In the genomic region with DNA sequence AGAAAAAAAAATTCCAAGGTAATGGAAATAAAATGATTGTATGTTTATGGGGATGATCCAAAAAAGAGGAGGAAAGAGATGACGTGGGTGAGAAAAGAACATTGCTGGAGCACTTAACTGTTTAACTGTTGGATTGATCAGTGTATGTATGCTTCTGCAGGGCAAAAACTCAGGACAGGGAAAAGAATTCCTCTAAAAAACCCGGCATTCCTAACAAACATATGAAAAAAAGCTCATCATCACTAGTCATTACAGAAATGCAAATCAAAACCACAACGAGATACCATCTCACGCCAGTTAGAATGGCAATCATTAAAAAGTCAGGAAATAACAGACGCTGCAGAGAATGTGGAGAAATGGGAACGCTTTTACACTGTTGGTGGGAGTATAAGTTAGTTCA, we compare ENCODE assay signal across 28 cellular contexts. TPM values are rescaled to one million over a fixed set of nuclear protein-coding genes. Genes with fewer than 3 reads are reported as not detected.
DNase-seq lines count a peak whose midpoint lies in the region; ATAC-seq and TF ChIP-seq lines count a peak whose summit lies in the region.
"Had no signal": no experiment of that assay in that cellular context is flagged by ENCODE, and none has a peak within 500 bp of the region (broad histone marks: within the 10 kb centered on the region; RNA-seq: fewer than 3 reads in every experiment).

No MANE protein-coding gene starts in this region.

- intact Hi-C loops in CD4-positive, alpha-beta T cell (cut with DNase I, micrococcal nuclease) = loop anchor here in 1 of 2 experiments (10.0 kb wide), 1 partner anchor 133 kb away; no protein-coding TSS in a partner anchor
- intact Hi-C loops in sigmoid colon (cut with DNase I) = loop anchor here (5.0 to 10.0 kb wide), 2 partner anchors 55 to 93 kb away; no protein-coding TSS in a partner anchor
- intact Hi-C loops in lower leg skin (cut with DNase I; ENCODE audit: low total_unique reads) = no loop called here

- H3K9me3 ChIP-seq in CD4-positive, alpha-beta T cell (ENCODE audit: control insufficient read depth, low read length) = no peaks in the 10 kb centered on the region
- H3K9me3 ChIP-seq in neural progenitor cell (ENCODE audit: low read depth) (no peaks in the 10 kb centered on the region), sigmoid colon (no peaks in the 10 kb centered on the region)
- H3K9me3 ChIP-seq: BE2C, SJSA1 had no signal

- peaks cover 24% of the 10 kb centered on the region for H3K4me1 Mint-ChIP-seq in CD4-positive, alpha-beta T cell (ENCODE audit: low read depth)
- H3K4me1 Mint-ChIP-seq in glutamatergic neuron (ENCODE audit: low read depth, unreplicated experiment) (peaks cover 19% of the 10 kb centered on the region), neural progenitor cell (peaks cover 38% of the 10 kb centered on the region)

- no peak overlapping the region for H3K4me2 ChIP-seq in neural progenitor cell

- H3F3A ChIP-seq in neural progenitor cell (ENCODE audit: low read depth) = peaks cover 36% of the 10 kb centered on the region

- H3K79me2 ChIP-seq in neural progenitor cell (ENCODE audit: low read depth) = no peaks in the 10 kb centered on the region

- peaks cover 51% of the 10 kb centered on the region for H3K27me3 Mint-ChIP-seq in CD4-positive, alpha-beta T cell
- H3K27me3 Mint-ChIP-seq in glutamatergic neuron (ENCODE audit: unreplicated experiment) = peaks cover 8% of the 10 kb centered on the region
- H3K27me3 Mint-ChIP-seq in neural progenitor cell (ENCODE audit: insufficient read depth, low read depth) = peaks cover 6% of the 10 kb centered on the region

- peaks cover 4% of the 10 kb centered on the region for H4K20me1 ChIP-seq in neural progenitor cell (ENCODE audit: low read depth)

- no peak for ATAC-seq in CD4-positive, alpha-beta T cell (ENCODE audit: poor library complexity)
- ATAC-seq: HepG2, K562, Right ventricle myocardium inferior had no signal

- no peak overlapping the region for H3K9ac ChIP-seq in neural progenitor cell
- H3K9ac ChIP-seq: GM23248 had no signal

- no peak for TF ChIP-seq CTCF in CD4-positive, alpha-beta T cell (IDR thresholded peaks at IDR 0.05)
- TF ChIP-seq CTCF in glutamatergic neuron (IDR thresholded peaks at IDR 0.05; ENCODE audit: partially characterized antibody, unreplicated experiment) (no peak), neural progenitor cell (IDR thresholded peaks at IDR 0.05) (no peak), sigmoid colon (IDR thresholded peaks at IDR 0.05) (no peak), lower leg skin (IDR thresholded peaks at IDR 0.05) (no peak)

- H2AFZ ChIP-seq in neural progenitor cell (replicated peaks) = no peak overlapping the region
- H2AFZ ChIP-seq: GM23248 had no signal

- H3K4me3 ChIP-seq in neural progenitor cell = no peak overlapping the region
- H3K4me3 ChIP-seq in sigmoid colon = no peak overlapping the region
- no peak overlapping the region for H3K4me3 ChIP-seq in lower leg skin (ENCODE audit: low read depth, poor library complexity, severe bottlenecking)
- H3K4me3 ChIP-seq: GM23248, K562, SJSA1 had no signal

- peaks cover 4% of the 10 kb centered on the region for H3K27me3 ChIP-seq in CD4-positive, alpha-beta T cell (ENCODE audit: control insufficient read depth, insufficient read depth, low read length)
- peaks cover 66% of the 10 kb centered on the region for H3K27me3 ChIP-seq in neural progenitor cell
- H3K27me3 ChIP-seq in sigmoid colon = no peaks in the 10 kb centered on the region
- H3K27me3 ChIP-seq: SJSA1 had no signal

- no peak for TF ChIP-seq EP300 in sigmoid colon (IDR thresholded peaks at IDR 0.05)

- no peak overlapping the region for H3K27ac ChIP-seq in CD4-positive, alpha-beta T cell (ENCODE audit: low read depth, low read length)
- H3K27ac ChIP-seq in neural progenitor cell (no peak overlapping the region), sigmoid colon (peak overlapping the region in 2 of 4 donors; percentile 35 to 99)
- H3K27ac ChIP-seq: GM23248, HL-60, SJSA1 had no signal

- H3K9me3 Mint-ChIP-seq in CD4-positive, alpha-beta T cell = no peaks in the 10 kb centered on the region
- peaks cover 10% of the 10 kb centered on the region for H3K9me3 Mint-ChIP-seq in glutamatergic neuron (ENCODE audit: unreplicated experiment)
- no peaks in the 10 kb centered on the region for H3K9me3 Mint-ChIP-seq in neural progenitor cell
- H3K9me3 Mint-ChIP-seq: H9 had no signal

- H3K4me3 Mint-ChIP-seq in CD4-positive, alpha-beta T cell = peak overlapping the region; percentile 43
- H3K4me3 Mint-ChIP-seq in glutamatergic neuron (ENCODE audit: unreplicated experiment) (peak overlapping the region; percentile 16), neural progenitor cell (peak overlapping the region; percentile 65)

- H3K4me1 ChIP-seq in neural progenitor cell = peaks cover 19% of the 10 kb centered on the region
- peaks cover 0 to 46% (median 22%) of the 10 kb centered on the region in 4 donors for H3K4me1 ChIP-seq in sigmoid colon
- H3K4me1 ChIP-seq: BE2C had no signal

- no peaks in the 10 kb centered on the region for H3K36me3 ChIP-seq in neural progenitor cell
- no peaks in the 10 kb centered on the region for H3K36me3 ChIP-seq in sigmoid colon
- H3K36me3 ChIP-seq: BE2C had no signal

- CTCF ChIA-PET in CD4-positive, alpha-beta T cell (lab: Charles Lee) = interaction anchor here (2.3 kb wide), 1 partner anchor 9 kb away, joined by 7 read pairs; no protein-coding TSS in a partner anchor

- DNase-seq in CD4-positive, alpha-beta T cell = no peak
- peak; percentile 72 for DNase-seq in M059J (ENCODE audit: low read depth)
- no peak for DNase-seq in glutamatergic neuron
- no peak for DNase-seq in neural progenitor cell (ENCODE audit: low spot score)
- no peak for DNase-seq in sigmoid colon
- no peak for DNase-seq in NOMO-1 treated with DMSO at 0.1 percent for 48 hours (lab: John Stamatoyannopoulos, UW; ENCODE audit: unreplicated experiment)
- no peak for DNase-seq in lower leg skin (ENCODE audit: low spot score in 2 of 2)
- DNase-seq in COR-L47 (lab: John Stamatoyannopoulos, UW) = no peak
- DNase-seq: BE2C, Calu3, DMS153, GDM1, GM23248, H9, MM.1S, NCI-H1048, NCI-H1417 treated with DMSO at 0.1 percent for 48 hours, NCI-H1930, NCI-H345, NCI-H524 treated with DMSO at 0.1 percent for 48 hours, NCI-H82, OCI-M1 had no signal

- TF ChIP-seq POLR2A in sigmoid colon (IDR thresholded peaks at IDR 0.05) = no peak
- no peak for TF ChIP-seq POLR2A in lower leg skin (IDR thresholded peaks at IDR 0.05)

- POLR2A ChIA-PET in CD4-positive, alpha-beta T cell (lab: Charles Lee) = interaction anchor here (0.7 kb wide), 1 partner anchor 47 kb away, joined by 3 read pairs; no protein-coding TSS in a partner anchor

- H3K36me3 Mint-ChIP-seq in CD4-positive, alpha-beta T cell (ENCODE audit: low read depth) = peaks cover 6% of the 10 kb centered on the region
- H3K36me3 Mint-ChIP-seq in glutamatergic neuron (ENCODE audit: unreplicated experiment) (no peaks in the 10 kb centered on the region), neural progenitor cell (no peaks in the 10 kb centered on the region)

- H3K27ac Mint-ChIP-seq in CD4-positive, alpha-beta T cell = no peak overlapping the region
- H3K27ac Mint-ChIP-seq in glutamatergic neuron (ENCODE audit: unreplicated experiment) (no peak overlapping the region), neural progenitor cell (no peak overlapping the region)
- H3K27ac Mint-ChIP-seq: H9 had no signal

- WGBS in sigmoid colon, 2 donors = 74 to 76% methylated on average over 6 of the region's 6 CpGs
- 57 to 59% methylated on average over 6 of the region's 6 CpGs for WGBS in lower leg skin, 2 donors

RNA-seq across cellular contexts. Expression of gene PHLDB2, which starts 1.6 kb away (rescaled TPM):
- 1 to 10 TPM; 5.8 to 6.0 TPM for total RNA-seq in CD4-positive, alpha-beta T cell
- 63.7 and 89.3 TPM in 2 replicates for total RNA-seq in M059J (2014; rRNA removed; shearing (Covaris generic))
- 18.7 TPM for total RNA-seq in glutamatergic neuron (ENCODE audit: unreplicated experiment)
- 12.8 and 15.9 TPM in 2 replicates for total RNA-seq in neural progenitor cell (ENCODE audit: low replicate concordance)
- total RNA-seq in sigmoid colon = 100 to 1,000 TPM; 120 to 471 (median 132) TPM
- polyA plus RNA-seq in sigmoid colon = 10 to 100 TPM in 1 of 3 donors, 1 to 10 TPM in 2; 4.4 to 14.4 (median 7.2) TPM
- 10 to 100 TPM; 23.5 to 81.5 (median 26.2) TPM for total RNA-seq in lower leg skin
- total RNA-seq: HT-29 had no signal
- polyA plus RNA-seq: K562 had no signal
